12 cellular contexts compared by ENCODE assay signal in genomic region chr7:66683770-66684123, GRCh38. TPM values are rescaled to one million over a fixed set of nuclear protein-coding genes. Genes with fewer than 3 reads are reported as not detected.
DNase-seq lines count a peak whose midpoint lies in the region; ATAC-seq, FAIRE-seq and TF ChIP-seq lines count a peak whose summit lies in the region.
"Had no signal": no experiment of that assay in that cellular context is flagged by ENCODE, and none has a peak within 500 bp of the region (broad histone marks: within the 10 kb centered on the region; RNA-seq: fewer than 3 reads in every experiment).

No MANE protein-coding gene starts in this region.

- H3K4me1 ChIP-seq in IMR-90 (ENCODE audit: control insufficient read depth, insufficient read depth, low read length) (0 out of 2 replicates have a peak, but pooled peaks cover 3% of the 10 kb centered on the region), mammary epithelial cell (ENCODE audit: insufficient read depth, low read length) (peaks cover 11% of the 10 kb centered on the region), mesodermal cell (ENCODE audit: control insufficient read depth, insufficient read depth, low read length, poor library complexity, severe bottlenecking) (peaks cover 12% of the 10 kb centered on the region), pancreas (peaks cover 0 to 6% (median 0%) of the 10 kb centered on the region in 3 donors)

- H3K4me2 ChIP-seq in IMR-90 (ENCODE audit: low read depth, low read length) (no peak overlapping the region; the same call in 1 of the 2 replicates), mammary epithelial cell (ENCODE audit: insufficient read depth, low read depth, low read length) (peak overlapping the region; percentile 15)

- H2BK5ac ChIP-seq in IMR-90 (ENCODE audit: low read depth, low read length, poor library complexity, severe bottlenecking), result peak overlapping the region; percentile 55

- no peak overlapping the region for H3K56ac ChIP-seq in IMR-90 (ENCODE audit: extremely low read depth, insufficient read depth, low read length)

- peak overlapping the region; percentile 56 for H2AK5ac ChIP-seq in IMR-90 (ENCODE audit: low read depth, low read length)

- CTCF ChIA-PET in IMR-90 (lab: Yijun Ruan, JAX) (no interaction called here), mammary epithelial cell (lab: Charles Lee; ENCODE audit: low non-redundant PET) (interaction anchor here (0.6 kb wide), 1 partner anchor 523 kb away, joined by 3 read pairs; no protein-coding TSS in a partner anchor)

- H3K36me3 ChIP-seq in IMR-90 (ENCODE audit: control insufficient read depth, insufficient read depth, low read length) (peaks cover 2% of the 10 kb centered on the region; the same call in 1 of the 2 replicates), mammary epithelial cell (ENCODE audit: insufficient read depth, low read length) (no peaks in the 10 kb centered on the region), mesodermal cell (ENCODE audit: control insufficient read depth, insufficient read depth, low read length) (peaks cover 11% of the 10 kb centered on the region), pancreas (no peaks in the 10 kb centered on the region)

- peaks cover 20 to 76% of the 10 kb centered on the region in 2 experiments for H3K79me1 ChIP-seq in IMR-90 (ENCODE audit: low read depth in 1 of 2, low read length in 2 of 2)

- H3K27me3 ChIP-seq in IMR-90 (ENCODE audit: control insufficient read depth, insufficient read depth, low read length) (no peaks in the 10 kb centered on the region), mammary epithelial cell (ENCODE audit: insufficient read depth, low read length) (no peaks in the 10 kb centered on the region), pancreas (no peaks in the 10 kb centered on the region)

- H3K9me1 ChIP-seq in IMR-90 (ENCODE audit: insufficient read depth, low read length), result peaks cover 7% of the 10 kb centered on the region; the same call in 1 of the 2 replicates

- peak overlapping the region; percentile 83 for H3K4me3 ChIP-seq in AG10803 (ENCODE audit: low read length)
- H3K4me3 ChIP-seq in IMR-90 (ENCODE audit: insufficient read depth, low read depth, low read length), result no peak overlapping the region
- H3K4me3 ChIP-seq in mammary epithelial cell (replicated peaks in 1 of 3; ENCODE audit: insufficient read depth in 1 of 3, low read depth in 2 of 3, low read length in 3 of 3), result no peak overlapping the region
- H3K4me3 ChIP-seq in mesodermal cell (ENCODE audit: extremely low read depth, insufficient read depth, low read length, poor library complexity, severe bottlenecking), result peak overlapping the region; percentile 2
- H3K4me3 ChIP-seq in pancreas, result no peak overlapping the region

- peak overlapping the region; percentile 60 for H3K23ac ChIP-seq in IMR-90 (ENCODE audit: low read depth, low read length)

- no peak overlapping the region for H3K18ac ChIP-seq in IMR-90 (ENCODE audit: low read depth, low read length)

- H3K27ac ChIP-seq in IMR-90 (ENCODE audit: insufficient read depth, low read length) (peak overlapping the region; percentile 7; the same call in 1 of the 2 replicates), mammary epithelial cell (ENCODE audit: insufficient read depth, low read depth, low read length) (no peak overlapping the region), mesodermal cell (ENCODE audit: low read depth, low read length, severe bottlenecking) (peak overlapping the region; percentile 45), pancreas (no peak overlapping the region)

- peak overlapping the region; percentile 64 for H3K4ac ChIP-seq in IMR-90 (ENCODE audit: low read depth, low read length)

- in situ Hi-C loops in IMR-90 (cut with MboI; ENCODE audit: low sequenced_read_pairs) (no loop called here), mammary epithelial cell (cut with MboI; ENCODE audit: low sequenced_read_pairs in 2 of 2) (no loop called here)

- no peak for TF ChIP-seq RAD21 in IMR-90 (IDR thresholded peaks at IDR 0.05; ENCODE audit: low read length)

- intact Hi-C loops in IMR-90 (cut with micrococcal nuclease), result no loop called here
- intact Hi-C loops in mammary epithelial cell (cut with micrococcal nuclease), result loop anchor here (2.0 kb wide), 2 partner anchors 57 to 127 kb away; partner anchors contain the start of gene RABGEF1
- intact Hi-C loops in pancreas (cut with DNase I), result no loop called here

- WGBS in IMR-90 (ENCODE audit: extremely low coverage in 2 of 2, insufficient read length in 1 of 2), 2 experiments, result 89% methylated on average over 5 of the region's 9 CpGs; no CpG with 5 or more reads in 1 of the 2 experiments
- 78% methylated on average over 5 of the region's 9 CpGs for WGBS in mammary epithelial cell (ENCODE audit: low coverage, missing lambda C conversion rate)
- WGBS in mesodermal cell (ENCODE audit: insufficient coverage in 2 of 2), 2 experiments, result 97 to 100% methylated on average over 5 to 6 of the region's 9 CpGs
- WGBS in pancreas, 2 donors, result 92% methylated on average over 9 of the region's 9 CpGs

- POLR2A ChIA-PET in IMR-90 (lab: Charles Lee; ENCODE audit: unreplicated experiment), result no interaction called here

- no peak overlapping the region for H4K5ac ChIP-seq in IMR-90 (ENCODE audit: low read depth, low read length)

- DNase-seq in AG10803 (ENCODE audit: low read depth) (peak; percentile 23), IMR-90 (no peak), mammary epithelial cell (no peak), amniotic stem cell (lab: John Stamatoyannopoulos, UW) (no peak), C1 segment of cervical spinal cord (lab: John Stamatoyannopoulos, UW) (no peak), pancreas (no peak)
- DNase-seq: CD4-positive, CD25-positive, alpha-beta regulatory T cell; effector CD8-positive, alpha-beta T cell; NCI-H2171 treated with DMSO at 0.1 percent for 48 hours; stimulated activated CD4-positive, alpha-beta T cell treated with anti-CD3 and anti-CD28 coated beads, Interleukin-4, amount 100 ng/mL, for 1 hour had no signal

- BruUV-seq in IMR-90 (replicated peaks; lab: Mats Ljungman, UMichigan) (no TSS peak), mammary epithelial cell (replicated peaks; lab: Mats Ljungman, UMichigan) (no TSS peak)

- H3K14ac ChIP-seq in IMR-90 (replicated peaks; ENCODE audit: low read depth, low read length), result no peak overlapping the region

- no peak overlapping the region for H2BK20ac ChIP-seq in IMR-90 (ENCODE audit: low read depth, low read length)

- dilution Hi-C loops in IMR-90 (cut with HindIII; ENCODE audit: low sequenced_read_pairs, unreplicated experiment), result no loop called here
- dilution Hi-C loops in mammary epithelial cell (cut with HindIII; ENCODE audit: low sequenced_read_pairs), result no loop called here

- peaks cover 83% of the 10 kb centered on the region for H3K79me2 ChIP-seq in mammary epithelial cell (ENCODE audit: insufficient read depth, low read length)

- no peak overlapping the region for H2BK15ac ChIP-seq in IMR-90 (ENCODE audit: low read depth, low read length)

- H2BK120ac ChIP-seq in IMR-90 (ENCODE audit: low read depth, low read length), result no peak overlapping the region

- H3K9me3 ChIP-seq in IMR-90 (ENCODE audit: control insufficient read depth, insufficient read depth, low read length), result no peaks in the 10 kb centered on the region
- H3K9me3 ChIP-seq in mammary epithelial cell (replicated peaks; ENCODE audit: insufficient read depth, low read length), result no peaks in the 10 kb centered on the region
- no peaks in the 10 kb centered on the region for H3K9me3 ChIP-seq in mesodermal cell (ENCODE audit: control insufficient read depth, low read length)
- H3K9me3 ChIP-seq in pancreas, result no peaks in the 10 kb centered on the region

- H4K8ac ChIP-seq in IMR-90 (ENCODE audit: low read depth in 2 of 2, low read length in 2 of 2), result peak overlapping the region in 1 of 2 experiments; percentile 46; a peak in 1 of 4 replicates

- ATAC-seq in IMR-90 (ENCODE audit: low read depth) (no peak), pancreas (no peak), HG02763 (IDR thresholded peaks at IDR 0.05; ENCODE audit: unreplicated experiment) (no peak)

- H4K91ac ChIP-seq in IMR-90 (ENCODE audit: insufficient read depth, low read depth, low read length), result no peak overlapping the region; the same call in 1 of the 2 replicates

- H2AFZ ChIP-seq in IMR-90 (replicated peaks; ENCODE audit: low read length, poor library complexity) (no peak overlapping the region), mammary epithelial cell (ENCODE audit: low read depth, low read length) (no peak overlapping the region)

- no peak for TF ChIP-seq CTCF in AG10803 (conservative IDR thresholded peaks at IDR 0.05; ENCODE audit: low read length)
- TF ChIP-seq CTCF in IMR-90 (conservative IDR thresholded peaks at IDR 0.05; ENCODE audit: low read depth, low read length), result no peak
- no peak for TF ChIP-seq CTCF in mammary epithelial cell (conservative IDR thresholded peaks at IDR 0.05 in 1 of 2, IDR thresholded peaks at IDR 0.05 in 1 of 2; ENCODE audit: extremely low read depth in 1 of 2, insufficient read depth in 1 of 2, low read depth in 1 of 2, low read length in 2 of 2)
- TF ChIP-seq CTCF in pancreas (IDR thresholded peaks at IDR 0.05), result no peak

- H4K20me1 ChIP-seq in IMR-90 (ENCODE audit: insufficient read depth, low read length), result peaks cover 20% of the 10 kb centered on the region
- H4K20me1 ChIP-seq in mammary epithelial cell (ENCODE audit: insufficient read depth, low read length), result no peaks in the 10 kb centered on the region

- H3K9ac ChIP-seq in IMR-90 (ENCODE audit: low read depth, low read length) (no peak overlapping the region), mammary epithelial cell (ENCODE audit: insufficient read depth, low read length) (no peak overlapping the region)

- H2AK9ac ChIP-seq in IMR-90 (replicated peaks; ENCODE audit: low read depth, low read length, poor library complexity), result peak overlapping the region; percentile 72

- no peak for FAIRE-seq in pancreas (lab: Jason Lieb, UNC)

- TF ChIP-seq POLR2A in IMR-90 (IDR thresholded peaks at IDR 0.05; ENCODE audit: low read depth, low read length), result no peak

RNA-seq across cellular contexts. Expression of gene KCTD7, which starts 55.1 kb away (rescaled TPM):
- total RNA-seq in IMR-90 (2012; rRNA removed), result 6.1 TPM in 2 replicates
- polyA plus RNA-seq in IMR-90 (2012; rRNA removed), result 11.3 and 12.8 TPM in 2 replicates
- 8.9 and 12.4 TPM in 2 replicates for polyA plus RNA-seq in IMR-90 (2012; cell fraction: cytosol; rRNA removed)
- polyA plus RNA-seq in IMR-90 (2012; cell fraction: nucleus; rRNA removed; ENCODE audit: low replicate concordance), result 40.0 and 52.6 TPM in 2 replicates
- total RNA-seq in mammary epithelial cell, result 1 to 10 TPM; 3.6 to 7.3 TPM
- 4.3 TPM for polyA plus RNA-seq in mammary epithelial cell
- polyA minus RNA-seq in mammary epithelial cell, result 2.9 TPM
- 9.1 TPM for polyA plus RNA-seq in mesodermal cell (2013, experiment 1 of 2)
- 8.4 TPM for polyA plus RNA-seq in mesodermal cell (2013, experiment 2 of 2)
- 1 to 10 TPM; 1.8 to 5.4 (median 2.5) TPM for total RNA-seq in pancreas
- 1 to 10 TPM; 2.2 to 4.9 TPM for polyA plus RNA-seq in pancreas

RNA-seq across cellular contexts. Expression of gene RABGEF1, which starts 56.8 kb away (rescaled TPM):
- total RNA-seq in IMR-90 (2012; rRNA removed) (56.6 and 62.8 TPM in 2 replicates), mammary epithelial cell (10 to 100 TPM; 49.8 to 58.7 TPM), pancreas (10 to 100 TPM; 12.8 to 17.6 (median 14.8) TPM)
- polyA plus RNA-seq in IMR-90 (2012; rRNA removed) (34.8 and 34.9 TPM in 2 replicates), mammary epithelial cell (36.5 TPM), pancreas (10 to 100 TPM in 1 of 2 donors, 1 to 10 TPM in 1; 7.9 to 11.1 TPM)
- 10.0 and 16.1 TPM in 2 replicates for polyA plus RNA-seq in IMR-90 (2012; cell fraction: cytosol; rRNA removed)
- 16.5 and 73.5 TPM in 2 replicates for polyA plus RNA-seq in IMR-90 (2012; cell fraction: nucleus; rRNA removed; ENCODE audit: low replicate concordance)
- polyA minus RNA-seq in mammary epithelial cell, result 89.7 TPM
- polyA plus RNA-seq in mesodermal cell (2013, experiment 1 of 2), result 19.9 TPM
- polyA plus RNA-seq in mesodermal cell (2013, experiment 2 of 2), result 19.5 TPM

Comparison
In these comparisons a context has a peak if more than half of its experiments do, and no peak if none do; other contexts are left out.
1. H3K4me3 ChIP-seq: peak in AG10803 (single experiment) and mesodermal cell (single experiment); none in IMR-90 (single experiment), mammary epithelial cell (0 of 3) and pancreas (0 of 4).
2. H3K27ac ChIP-seq: peak in IMR-90 (single experiment) and mesodermal cell (single experiment); none in mammary epithelial cell (single experiment) and pancreas (0 of 4).